In the genomic region with DNA sequence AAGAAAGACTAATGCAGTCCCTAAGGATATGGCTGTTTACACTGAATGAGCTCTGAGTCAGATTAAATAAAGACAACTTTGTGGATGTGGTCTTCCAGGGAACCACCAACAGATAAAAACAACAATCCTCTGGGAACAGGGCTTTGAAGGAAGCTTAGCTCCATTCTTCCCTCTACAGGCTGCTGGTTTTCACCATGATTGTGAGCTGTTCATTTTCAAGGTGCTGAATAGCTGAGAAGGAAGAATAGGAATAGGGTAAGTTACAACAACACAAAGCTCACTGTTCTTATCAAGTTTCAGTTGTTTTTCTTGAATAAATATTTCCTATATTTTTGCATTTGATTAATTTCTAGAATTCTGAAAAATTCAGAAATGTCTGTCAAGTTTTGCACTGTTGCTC, we compare ENCODE assay signal across 1 cellular context.
TF ChIP-seq lines count a peak whose summit lies in the region.

No MANE protein-coding gene starts in this region.

TF ChIP-seq in H1, 55 proteins besides CTCF, POLR2A, EP300 and RAD21:
- TF ChIP-seq KDM4A (IDR thresholded peaks at IDR 0.05; ENCODE audit: low read depth, low read length, severe bottlenecking): no peak
- no peak for TF ChIP-seq CHD7 (IDR thresholded peaks at IDR 0.05; ENCODE audit: insufficient replicate concordance, low read length)
- TF ChIP-seq CHD1 (IDR thresholded peaks at IDR 0.05; ENCODE audit: low read depth, low read length): no peak
- TF ChIP-seq GABPA (IDR thresholded peaks at IDR 0.05; ENCODE audit: borderline replicate concordance, insufficient read depth, low read length): no peak
- no peak for TF ChIP-seq TCF12 (IDR thresholded peaks at IDR 0.05; ENCODE audit: low read depth, low read length)
- no peak for TF ChIP-seq RNF2 (IDR thresholded peaks at IDR 0.05; ENCODE audit: borderline replicate concordance, low read depth, low read length, missing control alignments, poor library complexity, severe bottlenecking)
- no peak for TF ChIP-seq EZH2 (IDR thresholded peaks at IDR 0.05; ENCODE audit: low read depth, low read length, severe bottlenecking)
TF ChIP-seq in H1: peak in this region for 0.
